22 cellular contexts compared by ENCODE assay signal in the genomic region with DNA sequence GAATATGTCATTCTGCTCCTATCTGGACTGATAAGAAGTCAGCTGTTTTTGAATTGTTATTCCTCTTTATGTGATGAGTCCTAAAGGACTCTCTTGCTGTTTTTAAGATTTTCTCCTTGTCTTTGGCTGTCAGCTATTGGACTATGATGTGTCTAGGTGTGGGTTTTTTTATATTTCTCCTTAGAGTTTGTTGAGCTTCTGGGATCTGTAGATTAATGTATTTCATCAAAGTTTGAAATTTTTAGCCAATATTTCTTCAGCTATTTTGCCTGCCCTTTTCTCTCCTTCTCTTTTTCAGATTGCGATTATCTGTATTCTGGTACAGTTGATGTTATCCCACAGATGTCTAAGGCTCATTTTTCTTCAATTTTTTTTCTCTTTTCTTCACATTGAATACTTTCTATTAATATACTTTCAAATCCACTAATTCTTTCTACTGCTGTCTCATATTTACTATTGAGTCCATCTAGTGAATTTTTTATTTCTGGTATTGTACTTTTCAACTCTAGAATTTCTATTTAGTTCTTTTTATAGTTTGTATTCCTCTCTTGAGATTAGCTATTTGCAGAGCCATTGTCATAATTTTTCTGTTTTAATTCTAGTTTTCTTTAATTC.
"Had no signal": no experiment of that assay in that cellular context is flagged by ENCODE, and none has a peak within 500 bp of the region (broad histone marks: within the 10 kb centered on the region; RNA-seq: fewer than 3 reads in every experiment).

No MANE protein-coding gene starts in this region.

- DNase-seq: dorsolateral prefrontal cortex; effector CD4-positive, alpha-beta T cell; endodermal cell; foreskin fibroblast; gastrocnemius medialis; head of caudate nucleus; kidney; left lung; mesenchymal stem cell; mucosa of descending colon; naive B cell; pancreas; right lobe of liver; small intestine; stimulated activated CD4-positive, alpha-beta T cell treated with anti-CD3 and anti-CD28 coated beads, Interleukin-15, amount 100 ng/mL, for 24 hours; stimulated activated CD4-positive, alpha-beta T cell treated with anti-CD3 and anti-CD28 coated beads, Interleukin-2, amount 100 ng/mL, for 48 hours; stimulated activated naive B cell treated with anti-CD40 and anti-IgM and Interleukin-4, amounts not matched to agents 10 μg/mL and 1 μg/mL and 100 μg/mL, for 72 hours; upper lobe of left lung had no signal

- H3K4me1 ChIP-seq: left lung, pancreas, right lobe of liver, tibial nerve, upper lobe of left lung had no signal

- H3K4me3 ChIP-seq: dorsolateral prefrontal cortex, gastrocnemius medialis, left lung, mucosa of descending colon, pancreas, right lobe of liver, thoracic aorta, tibial nerve, upper lobe of left lung had no signal

- H3K27me3 ChIP-seq: dorsolateral prefrontal cortex, gastrocnemius medialis, left lung, neutrophil, pancreas, right lobe of liver, tibial nerve, upper lobe of left lung had no signal

- H3K36me3 ChIP-seq: left lung, neutrophil, pancreas, right lobe of liver, thoracic aorta, upper lobe of left lung had no signal

- FAIRE-seq: pancreas, urothelium cell line had no signal

- H3K9me3 ChIP-seq: gastrocnemius medialis, mucosa of descending colon, neutrophil, pancreas, right lobe of liver had no signal
